Comparison of ENCODE assay signal across 11 cellular contexts in the genomic region with DNA sequence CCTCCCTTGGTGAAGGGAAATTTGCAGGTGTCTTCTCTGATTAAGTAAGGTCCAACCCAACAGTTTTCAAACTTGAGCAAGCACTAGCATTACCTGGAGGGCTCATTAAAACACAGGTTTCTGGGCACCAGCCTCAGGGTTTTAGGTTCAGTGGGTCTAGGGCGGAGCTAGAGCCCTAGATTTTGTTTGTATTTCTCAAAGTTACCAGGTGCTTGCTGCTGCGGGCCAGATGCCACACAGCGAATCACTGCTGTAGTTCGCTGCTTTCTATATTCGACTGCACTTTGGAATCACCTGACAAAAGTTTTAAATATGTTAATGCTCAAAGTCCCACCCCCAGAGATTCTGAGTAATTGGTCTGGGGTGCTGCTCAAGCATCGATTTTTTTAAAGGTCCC. TPM values are rescaled to one million over a fixed set of nuclear protein-coding genes. Genes with fewer than 3 reads are reported as not detected.
DNase-seq lines count a peak whose midpoint lies in the region; ATAC-seq, FAIRE-seq and TF ChIP-seq lines count a peak whose summit lies in the region.
"Had no signal": no experiment of that assay in that cellular context is flagged by ENCODE, and none has a peak within 500 bp of the region (broad histone marks: within the 10 kb centered on the region; RNA-seq: fewer than 3 reads in every experiment).

No MANE protein-coding gene starts in this region.

- H3K36me3 ChIP-seq in H1 (ENCODE audit: control insufficient read depth in 2 of 4, insufficient read depth in 4 of 4, low read length in 3 of 4) (no peaks in the 10 kb centered on the region), HepG2 (replicated peaks in 1 of 2; ENCODE audit: control insufficient read depth in 1 of 2, insufficient read depth in 2 of 2, low read length in 2 of 2) (no peaks in the 10 kb centered on the region), suprapubic skin (no peaks in the 10 kb centered on the region)

- no peak; a peak in 1 of 3 replicates for TF ChIP-seq POLR2A in H1 (IDR thresholded peaks at IDR 0.05; ENCODE audit: control extremely low read depth in 1 of 2, low read depth in 2 of 2, low read length in 2 of 2)
- TF ChIP-seq POLR2A in HepG2 (IDR thresholded peaks at IDR 0.05; ENCODE audit: insufficient read depth in 1 of 2, low read depth in 2 of 2, low read length in 2 of 2), result no peak
- no peak for TF ChIP-seq POLR2A in suprapubic skin (IDR thresholded peaks at IDR 0.05)

- H3K14ac ChIP-seq in H1 (ENCODE audit: insufficient read length), result no peak overlapping the region

- ATAC-seq in HepG2, result peak; percentile 14; the same call in 1 of the 3 replicates
- no peak for ATAC-seq in CD4-positive, alpha-beta T cell (ENCODE audit: poor library complexity)

- POLR2A ChIA-PET in H1 (lab: Charles Lee; ENCODE audit: partially characterized antibody) (interaction anchor here (0.9 to 1.4 kb wide), 5 partner anchors 10 to 21 kb away, joined by 3 to 7 read pairs (median 4); no protein-coding TSS in a partner anchor), HepG2 (lab: Yijun Ruan, JAX) (no interaction called here)
- POLR2A ChIA-PET in CD4-positive, alpha-beta T cell (lab: Charles Lee), result no interaction called here

- peaks cover 6% of the 10 kb centered on the region; the same call in 1 of the 2 replicates for H3K27me3 Mint-ChIP-seq in HFFc6 (ENCODE audit: insufficient read depth)
- peaks cover 15% of the 10 kb centered on the region for H3K27me3 Mint-ChIP-seq in CD4-positive, alpha-beta T cell
- H3K27me3 Mint-ChIP-seq: activated CD4-positive, alpha-beta memory T cell treated with anti-CD3 and anti-CD28 coated beads for 36 hours had no signal

- CTCF ChIA-PET in H1 (lab: Charles Lee; ENCODE audit: partially characterized antibody), result interaction anchor here (0.8 to 1.5 kb wide), 5 partner anchors 9 to 191 kb away, joined by 3 to 7 read pairs (median 4); no protein-coding TSS in a partner anchor
- CTCF ChIA-PET in HepG2 (lab: Yijun Ruan, JAX; ENCODE audit: low intra/inter-chr PET ratio, low total read pairs), result no interaction called here
- CTCF ChIA-PET in CD4-positive, alpha-beta T cell (lab: Charles Lee), result no interaction called here

- no peak for TF ChIP-seq EP300 in H1 (IDR thresholded peaks at IDR 0.05; ENCODE audit: borderline replicate concordance in 1 of 2, low read depth in 2 of 2, low read length in 2 of 2)
- TF ChIP-seq EP300 in HepG2 (IDR thresholded peaks at IDR 0.05; ENCODE audit: low read depth in 2 of 2, low read length in 2 of 2), result no peak
- no peak for TF ChIP-seq EP300 in HepG2 (CRISPR knock-in tag; IDR thresholded peaks at IDR 0.05; ENCODE audit: borderline replicate concordance)
- TF ChIP-seq EP300 in suprapubic skin (IDR thresholded peaks at IDR 0.05), result no peak

- H2AK5ac ChIP-seq in H1 (ENCODE audit: low read depth, low read length), result no peak overlapping the region

- no peaks in the 10 kb centered on the region for H3K79me1 ChIP-seq in H1 (ENCODE audit: low read depth, low read length)

- no peak overlapping the region for H2BK15ac ChIP-seq in H1 (ENCODE audit: low read length)

- peak; percentile 54 for DNase-seq in NCI-H1105 treated with DMSO at 0.1 percent for 48 hours (lab: John Stamatoyannopoulos, UW)
- peak; percentile 7 to 49 for DNase-seq in H1 (ENCODE audit: low read depth in 1 of 2, low spot score in 2 of 2)
- DNase-seq in HepG2 (ENCODE audit: low spot score), result no peak
- DNase-seq in suprapubic skin (ENCODE audit: low spot score in 2 of 2), result no peak
- DNase-seq in H4 (ENCODE audit: low spot score), result no peak
- no peak for DNase-seq in HPDE6-E6E7 (ENCODE audit: extremely low spot score)
- no peak for DNase-seq in HFFc6
- no peak for DNase-seq in CD4-positive, alpha-beta T cell
- DNase-seq: activated CD4-positive, alpha-beta memory T cell treated with anti-CD3 and anti-CD28 coated beads for 36 hours; amniotic stem cell had no signal

- H4K20me1 ChIP-seq in H1 (replicated peaks in 1 of 2; ENCODE audit: control insufficient read depth in 1 of 2, insufficient read depth in 2 of 2, low read length in 2 of 2) (no peaks in the 10 kb centered on the region), HepG2 (ENCODE audit: insufficient read depth, low read length) (no peaks in the 10 kb centered on the region)

- 0 out of 2 replicates have a peak overlapping the region, but pooled peaks have one; percentile 34 for H2BK12ac ChIP-seq in H1 (ENCODE audit: low read depth, low read length)

- peak overlapping the region; percentile 5 for H2BK120ac ChIP-seq in H1 (replicated peaks; ENCODE audit: low read depth, low read length)

- H3K9ac ChIP-seq in H1 (replicated peaks in 1 of 4; ENCODE audit: extremely low read depth in 1 of 4, low read depth in 3 of 4, low read length in 3 of 4) (peak overlapping the region in 3 of 4 experiments; percentile 25 to 63 (median 28); a peak in 4 of 7 replicates), HepG2 (ENCODE audit: insufficient read depth, low read depth, low read length) (no peak overlapping the region)

- peak overlapping the region; percentile 43 for H3K56ac ChIP-seq in H1 (replicated peaks; ENCODE audit: insufficient read length, low read depth, low read length)

- no peaks in the 10 kb centered on the region for H3K79me2 ChIP-seq in H1 (ENCODE audit: control insufficient read depth in 1 of 2, insufficient read depth in 2 of 2, low read length in 2 of 2)
- no peaks in the 10 kb centered on the region for H3K79me2 ChIP-seq in HepG2 (ENCODE audit: insufficient read depth, low read length)

- H3K4me1 ChIP-seq in H1 (replicated peaks in 1 of 4; ENCODE audit: control insufficient read depth in 3 of 4, insufficient read depth in 4 of 4, low read length in 3 of 4), result peaks cover 0 to 22% (median 16%) of the 10 kb centered on the region in 4 experiments; a peak in 5 of 7 replicates
- H3K4me1 ChIP-seq in HepG2 (ENCODE audit: insufficient read depth, low read length), result 0 out of 2 replicates have a peak, but pooled peaks cover 8% of the 10 kb centered on the region
- peaks cover 46% of the 10 kb centered on the region for H3K4me1 ChIP-seq in suprapubic skin

- H3K36me3 Mint-ChIP-seq in HFFc6 (ENCODE audit: low read depth), result no peaks in the 10 kb centered on the region
- no peaks in the 10 kb centered on the region for H3K36me3 Mint-ChIP-seq in CD4-positive, alpha-beta T cell (ENCODE audit: low read depth)
- H3K36me3 Mint-ChIP-seq: activated CD4-positive, alpha-beta memory T cell treated with anti-CD3 and anti-CD28 coated beads for 36 hours had no signal

- H3K27me3 ChIP-seq in H1 (replicated peaks in 1 of 4; ENCODE audit: control insufficient read depth in 3 of 4, extremely low read depth in 1 of 4, insufficient read depth in 3 of 4, low read length in 3 of 4) (no peaks in the 10 kb centered on the region), HepG2 (ENCODE audit: control insufficient read depth in 1 of 2, insufficient read depth in 2 of 2, low read length in 2 of 2) (peaks cover 0 to 11% of the 10 kb centered on the region in 2 experiments; a peak in 1 of 5 replicates), suprapubic skin (no peaks in the 10 kb centered on the region)
- no peaks in the 10 kb centered on the region for H3K27me3 ChIP-seq in CD4-positive, alpha-beta T cell (ENCODE audit: control insufficient read depth, insufficient read depth, low read length)

- H3K9me3 ChIP-seq in H1 (ENCODE audit: insufficient read depth in 2 of 2, low read depth in 1 of 2, low read length in 1 of 2), result no peaks in the 10 kb centered on the region
- no peaks in the 10 kb centered on the region for H3K9me3 ChIP-seq in HepG2 (ENCODE audit: low read length)
- no peaks in the 10 kb centered on the region for H3K9me3 ChIP-seq in suprapubic skin
- H3K9me3 ChIP-seq in CD4-positive, alpha-beta T cell (ENCODE audit: control insufficient read depth, low read length), result no peaks in the 10 kb centered on the region

- H2AFZ ChIP-seq in H1 (ENCODE audit: low read length) (no peak overlapping the region), HepG2 (ENCODE audit: low read length) (no peak overlapping the region)

- 3% methylated on average over 6 of the region's 6 CpGs; no CpG with 5 or more reads in 1 of the 2 experiments for WGBS in H1 (ENCODE audit: extremely low coverage in 1 of 2, insufficient coverage in 1 of 2, insufficient read length in 1 of 2, insufficient replicate concordance in 2 of 2, low coverage in 1 of 2, low lambda C conversion rate in 2 of 2, missing lambda C conversion rate in 1 of 2), 2 experiments
- WGBS in HepG2 (ENCODE audit: low lambda C conversion rate), result 4% methylated on average over 6 of the region's 6 CpGs
- 18% methylated on average over 6 of the region's 6 CpGs for WGBS in suprapubic skin

- peaks cover 7% of the 10 kb centered on the region; the same call in 1 of the 2 replicates for H3K23me2 ChIP-seq in H1 (ENCODE audit: low read depth, low read length)

- BruUV-seq in HepG2 (replicated peaks; lab: Mats Ljungman, UMichigan), result no TSS peak

- no peak overlapping the region for H2BK20ac ChIP-seq in H1 (ENCODE audit: low read length)

- in situ Hi-C loops in HepG2 (cut with HindIII; ENCODE audit: extremely low pct_ligation_motif_present, low pct_unique_long_range_greater_than_20kb), result no loop called here

- H3K4me1 Mint-ChIP-seq in HFFc6 (ENCODE audit: low read depth), result no peaks in the 10 kb centered on the region
- no peaks in the 10 kb centered on the region for H3K4me1 Mint-ChIP-seq in CD4-positive, alpha-beta T cell (ENCODE audit: low read depth)

- H3K4me3 ChIP-seq in H1 (ENCODE audit: extremely low read depth in 1 of 4, insufficient read depth in 2 of 4, low read depth in 3 of 4, low read length in 4 of 4) (peak overlapping the region; percentile 50 to 63 (median 54); a peak in 7 of 8 replicates), HepG2 (replicated peaks in 1 of 3; ENCODE audit: insufficient read depth in 1 of 3, low read depth in 2 of 3, low read length in 3 of 3) (no peak overlapping the region), suprapubic skin (peak overlapping the region; percentile 55)

- H3K4me2 ChIP-seq in H1 (ENCODE audit: insufficient read depth in 1 of 2, low read depth in 2 of 2, low read length in 2 of 2) (peak overlapping the region; percentile 84 to 85), HepG2 (ENCODE audit: low read depth, low read length) (no peak overlapping the region)

- intact Hi-C loops in HepG2 (cut with micrococcal nuclease; ENCODE audit: unreplicated experiment), result no loop called here
- intact Hi-C loops in CD4-positive, alpha-beta T cell (cut with DNase I, micrococcal nuclease), result no loop called here

- no peak overlapping the region for H3K23ac ChIP-seq in H1 (ENCODE audit: insufficient read length)

- H3K9me3 Mint-ChIP-seq in HFFc6, result no peaks in the 10 kb centered on the region
- H3K9me3 Mint-ChIP-seq in CD4-positive, alpha-beta T cell, result no peaks in the 10 kb centered on the region
- H3K9me3 Mint-ChIP-seq: activated CD4-positive, alpha-beta memory T cell treated with anti-CD3 and anti-CD28 coated beads for 36 hours had no signal

- H4K5ac ChIP-seq in H1 (ENCODE audit: insufficient read length, low read depth, low read length), result peak overlapping the region; percentile 76

- H3K27ac Mint-ChIP-seq in HFFc6, result no peak overlapping the region
- H3K27ac Mint-ChIP-seq in CD4-positive, alpha-beta T cell, result no peak overlapping the region
- H3K27ac Mint-ChIP-seq: activated CD4-positive, alpha-beta memory T cell treated with anti-CD3 and anti-CD28 coated beads for 36 hours had no signal

- TF ChIP-seq CTCF in H1 (IDR thresholded peaks at IDR 0.05; ENCODE audit: control extremely low read depth in 1 of 3, insufficient read depth in 1 of 3, low read depth in 1 of 3, low read length in 3 of 3) (no peak), HepG2 (CRISPR knock-in tag; IDR thresholded peaks at IDR 0.05) (no peak), suprapubic skin (IDR thresholded peaks at IDR 0.05) (no peak), HFFc6 (IDR thresholded peaks at IDR 0.05) (no peak)
- TF ChIP-seq CTCF in CD4-positive, alpha-beta T cell (IDR thresholded peaks at IDR 0.05), result no peak

- no peak overlapping the region for H3K4ac ChIP-seq in H1 (replicated peaks; ENCODE audit: insufficient read length, low read depth, low read length)

- H2BK5ac ChIP-seq in H1 (ENCODE audit: low read depth, low read length), result peak overlapping the region; percentile 89

- H3K27ac ChIP-seq in H1 (ENCODE audit: low read depth, low read length) (peak overlapping the region; percentile 61; the same call in 1 of the 2 replicates), HepG2 (ENCODE audit: extremely low read length, insufficient read depth, low read length) (no peak overlapping the region), suprapubic skin (peak overlapping the region; percentile 57)
- H3K27ac ChIP-seq in CD4-positive, alpha-beta T cell (ENCODE audit: low read depth, low read length), result no peak overlapping the region

- H3K4me3 Mint-ChIP-seq in HFFc6, result no peak overlapping the region
- no peak overlapping the region for H3K4me3 Mint-ChIP-seq in CD4-positive, alpha-beta T cell
- H3K4me3 Mint-ChIP-seq: activated CD4-positive, alpha-beta memory T cell treated with anti-CD3 and anti-CD28 coated beads for 36 hours had no signal

- no peak for FAIRE-seq in H1 (lab: Jason Lieb, UNC)
- no peak for FAIRE-seq in HepG2 (lab: Jason Lieb, UNC)
- FAIRE-seq: islet of Langerhans had no signal

- no peak overlapping the region for H4K91ac ChIP-seq in H1 (replicated peaks; ENCODE audit: insufficient read length, low read length)

- TF ChIP-seq RAD21 in H1 (IDR thresholded peaks at IDR 0.05 in 1 of 2, conservative IDR thresholded peaks at IDR 0.05 in 1 of 2; ENCODE audit: low read depth in 2 of 2, low read length in 2 of 2) (no peak), HepG2 (CRISPR knock-in tag; IDR thresholded peaks at IDR 0.05) (no peak)

- peak overlapping the region; percentile 34; the same call in 1 of the 2 replicates for H3K18ac ChIP-seq in H1 (ENCODE audit: extremely low read depth, low read length)

- H4K8ac ChIP-seq in H1 (ENCODE audit: extremely low read depth, insufficient read depth, low read length), result no peak overlapping the region

RNA-seq across cellular contexts. Expression of a gene that starts 0.8 kb away (rescaled TPM):
- total RNA-seq in H1 (2021; fragmentation: NEBNext Ultra II Directional; extraction: Animal tissue kit (Norgen Biotek cat#: 25700)), result 3.1 and 3.4 TPM in 2 replicates
- polyA plus RNA-seq in H1 (2011; rRNA removed) (0.75 and 1.6 TPM in 2 replicates), HepG2 (2011; rRNA removed) (0.13 and 0.27 TPM in 2 replicates)
- polyA plus RNA-seq in H1 (2011; cell fraction: cytosol; rRNA removed), result 2.4 TPM
- polyA plus RNA-seq in H1 (2011; cell fraction: nucleus; rRNA removed), result 3.2 TPM
- polyA plus RNA-seq in H1 (2012, experiment 1 of 2), result 1.7 to 7.5 TPM (median 3.7 TPM) in 4 replicates
- 0.25 TPM for polyA plus RNA-seq in H1 (2012, experiment 2 of 2)
- 10.4 TPM for polyA plus RNA-seq in H1 (2013, experiment 1 of 2)
- 11.4 TPM for polyA plus RNA-seq in H1 (2013, experiment 2 of 2)
- 3.1 and 3.4 TPM in 2 replicates for polyA minus RNA-seq in H1 (2011; rRNA and poly(A)+ RNA removed)
- polyA minus RNA-seq in H1 (2011; cell fraction: cytosol; rRNA and poly(A)+ RNA removed), result 3.4 TPM
- 4.6 TPM for polyA minus RNA-seq in H1 (2011; cell fraction: nucleus; rRNA and poly(A)+ RNA removed)
- total RNA-seq in HepG2 (2016; rRNA removed; fragmentation: Illumina TruSeq; extraction: Trizol) (not detected in 2 replicates), suprapubic skin (10 to 100 TPM in 1 of 4 donors, 1 to 10 TPM in 3; 4.2 to 15.2 (median 4.9) TPM)
- total RNA-seq in HepG2 (2016; cell fraction: cytosol; rRNA removed; fragmentation: Illumina TruSeq; extraction: Trizol; ENCODE audit: low read depth), result not detected in 2 replicates
- 0.15 TPM in 1 of 2 replicates, not detected in the other for total RNA-seq in HepG2 (2016; cell fraction: insoluble cytoplasmic fraction; rRNA removed; fragmentation: Illumina TruSeq; extraction: Trizol)
- not detected in 2 replicates for total RNA-seq in HepG2 (2016; cell fraction: membrane; rRNA removed; fragmentation: Illumina TruSeq; extraction: Trizol)
- total RNA-seq in HepG2 (2016; cell fraction: nucleus; rRNA removed; fragmentation: Illumina TruSeq; extraction: Trizol), result not detected in 2 replicates
- 0.01 and 0.04 TPM in 2 replicates for polyA plus RNA-seq in HepG2 (2011; cell fraction: cytosol; rRNA removed)
- 0.21 and 2.0 TPM in 2 replicates for polyA plus RNA-seq in HepG2 (2011; cell fraction: nucleus; rRNA removed)
- 0.04 and 0.11 TPM in 2 replicates for polyA plus RNA-seq in HepG2 (2012)
- not detected in 2 replicates for polyA plus RNA-seq in HepG2 (2016; cell fraction: cytosol; fragmentation: Illumina TruSeq; extraction: Trizol; ENCODE audit: low read depth)
- not detected in 2 replicates for polyA plus RNA-seq in HepG2 (2016; cell fraction: insoluble cytoplasmic fraction; fragmentation: Illumina TruSeq; extraction: Trizol; ENCODE audit: low read depth)
- polyA plus RNA-seq in HepG2 (2016; cell fraction: membrane; fragmentation: Illumina TruSeq; extraction: Trizol; ENCODE audit: low read depth), result not detected in 2 replicates
- not detected in 2 replicates for polyA plus RNA-seq in HepG2 (2016; cell fraction: nucleus; fragmentation: Illumina TruSeq; extraction: Trizol; ENCODE audit: insufficient read depth, low read depth)
- polyA minus RNA-seq in HepG2 (2011; rRNA and poly(A)+ RNA removed; ENCODE audit: low replicate concordance), result not detected in 2 replicates
- polyA minus RNA-seq in HepG2 (2011; cell fraction: cytosol; rRNA and poly(A)+ RNA removed), result not detected in 2 replicates
- polyA minus RNA-seq in HepG2 (2011; cell fraction: nucleus; rRNA and poly(A)+ RNA removed), result 0.25 and 0.77 TPM in 2 replicates
- 0.25 and 0.41 TPM in 2 replicates for total RNA-seq in H4 (2014; rRNA removed; shearing (Covaris generic))
- total RNA-seq in HFFc6 (2021; fragmentation: NEBNext Ultra II Directional; extraction: Animal tissue kit (Norgen Biotek cat#: 25700)), result not detected
- total RNA-seq in CD4-positive, alpha-beta T cell, result not detected
- total RNA-seq: activated CD4-positive, alpha-beta memory T cell treated with anti-CD3 and anti-CD28 coated beads for 36 hours had no signal

Comparison
In these comparisons a context has a peak if more than half of its experiments do, and no peak if none do; other contexts are left out.
1. DNase-seq: peak in NCI-H1105 treated with DMSO at 0.1 percent for 48 hours (single experiment) and H1 (2 of 2); none in HepG2 (single experiment), suprapubic skin (0 of 2), H4 (single experiment), HPDE6-E6E7 (single experiment), HFFc6 (single experiment) and CD4-positive, alpha-beta T cell (0 of 10).
2. H3K27ac ChIP-seq: peak in H1 (single experiment) and suprapubic skin (single experiment); none in HepG2 (single experiment) and CD4-positive, alpha-beta T cell (single experiment).
3. H3K4me3 ChIP-seq: peak in H1 (4 of 4) and suprapubic skin (single experiment); none in HepG2 (0 of 3).